ENCODE assay signal across 22 cellular contexts in the genomic region with DNA sequence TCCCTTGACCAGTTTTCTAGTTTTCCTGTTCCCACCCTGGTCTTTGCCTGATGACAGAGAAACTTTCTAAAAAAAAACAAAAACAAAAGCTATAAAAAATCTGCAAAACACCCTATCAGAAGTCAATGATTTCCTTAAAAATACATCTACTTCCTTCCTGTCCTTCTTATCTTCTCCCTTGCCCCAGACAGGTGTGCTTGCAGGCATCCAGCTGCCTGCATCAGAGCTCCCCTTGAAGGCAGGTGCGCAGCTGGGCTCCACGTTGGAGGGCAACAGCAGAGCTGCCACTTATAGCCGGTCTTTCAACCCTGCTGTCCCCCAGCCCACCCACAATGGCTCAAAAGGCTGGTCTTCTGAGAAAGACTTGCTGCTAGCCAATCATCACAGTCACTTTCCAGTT. TPM values are rescaled to one million over a fixed set of nuclear protein-coding genes. Genes with fewer than 3 reads are reported as not detected.
"Had no signal": no experiment of that assay in that cellular context is flagged by ENCODE, and none has a peak within 500 bp of the region (broad histone marks: within the 10 kb centered on the region; RNA-seq: fewer than 3 reads in every experiment).

No MANE protein-coding gene starts in this region.

- H3K4me3 ChIP-seq: breast epithelium, right lobe of liver, testis had no signal

- H2AFZ ChIP-seq: parathyroid adenoma had no signal

- H3K4me3 Mint-ChIP-seq: activated CD4-positive, alpha-beta T cell treated with anti-CD3 and anti-CD28 coated beads, Interleukin-2, amount 10 ng/mL, durations not matched to agents 24 days and 14 days; activated CD8-positive, alpha-beta T cell treated with anti-CD3 and anti-CD28 coated beads for 36 hours; activated naive CD8-positive, alpha-beta T cell treated with anti-CD3 and anti-CD28 coated beads, Interleukin-2, amount 10 ng/mL, durations not matched to agents 7 days and 5 days; activated T-cell treated with anti-CD3 and anti-CD28 coated beads, Interleukin-2, amount 50 U/mL, for 24 hours; natural killer cell treated with Interleukin-12 subunit alpha and Interleukin-12 subunit beta and Interleukin-15 and Interleukin-18, amount 100 ng/mL, for 72 hours; stimulated activated naive CD8-positive, alpha-beta T cell treated with anti-CD3 and anti-CD28 coated beads, Interleukin-15, amount 100 ng/mL, for 72 hours; type B pancreatic cell had no signal

- H3K9ac ChIP-seq: parathyroid adenoma had no signal

- H3K4me1 ChIP-seq: breast epithelium, parathyroid adenoma, right lobe of liver, testis had no signal

- H3K36me3 ChIP-seq: breast epithelium had no signal

- DNase-seq: activated CD4-positive, alpha-beta T cell treated with anti-CD3 and anti-CD28 coated beads, Interleukin-2, amount 10 ng/mL, durations not matched to agents 24 days and 14 days; activated CD8-positive, alpha-beta T cell treated with anti-CD3 and anti-CD28 coated beads for 36 hours; activated effector memory CD4-positive, alpha-beta T cell treated with Interleukin-2 at 50 U/mL for 16 hours; activated naive CD8-positive, alpha-beta T cell treated with anti-CD3 and anti-CD28 coated beads, Interleukin-2, amount 10 ng/mL, durations not matched to agents 7 days and 5 days; activated T-cell treated with anti-CD3 and anti-CD28 coated beads, Interleukin-2, amount 50 U/mL, for 24 hours; anterior cingulate cortex; cerebellar nuclear complex; cortex of kidney; mesendoderm; right lobe of liver; small intestine; stimulated activated CD4-positive, alpha-beta T cell treated with anti-CD3 and anti-CD28 coated beads, Interleukin-15, amount 100 ng/mL, for 24 hours; stimulated activated CD4-positive, alpha-beta T cell treated with anti-CD3 and anti-CD28 coated beads, Interleukin-2, amount 100 ng/mL, for 48 hours; stimulated activated naive CD8-positive, alpha-beta T cell treated with anti-CD3 and anti-CD28 coated beads, Interleukin-15, amount 100 ng/mL, for 72 hours; T-helper 1 cell; testis had no signal

- ATAC-seq: activated CD8-positive, alpha-beta T cell treated with anti-CD3 and anti-CD28 coated beads for 36 hours; natural killer cell treated with Interleukin-12 subunit alpha and Interleukin-12 subunit beta and Interleukin-15 and Interleukin-18, amount 100 ng/mL, for 72 hours; right lobe of liver; stimulated activated naive CD8-positive, alpha-beta T cell treated with anti-CD3 and anti-CD28 coated beads, Interleukin-15, amount 100 ng/mL, for 72 hours had no signal

- H3K27ac ChIP-seq: breast epithelium, neutrophil, parathyroid adenoma, right lobe of liver, testis had no signal

- H3K27ac Mint-ChIP-seq: activated CD4-positive, alpha-beta T cell treated with anti-CD3 and anti-CD28 coated beads, Interleukin-2, amount 10 ng/mL, durations not matched to agents 24 days and 14 days; activated CD8-positive, alpha-beta T cell treated with anti-CD3 and anti-CD28 coated beads for 36 hours; activated naive CD8-positive, alpha-beta T cell treated with anti-CD3 and anti-CD28 coated beads, Interleukin-2, amount 10 ng/mL, durations not matched to agents 7 days and 5 days; activated T-cell treated with anti-CD3 and anti-CD28 coated beads, Interleukin-2, amount 50 U/mL, for 24 hours; natural killer cell treated with Interleukin-12 subunit alpha and Interleukin-12 subunit beta and Interleukin-15 and Interleukin-18, amount 100 ng/mL, for 72 hours; type B pancreatic cell had no signal

- H3K9me3 ChIP-seq: breast epithelium, neutrophil, right lobe of liver, testis had no signal

- H3K36me3 Mint-ChIP-seq: natural killer cell treated with Interleukin-12 subunit alpha and Interleukin-12 subunit beta and Interleukin-15 and Interleukin-18, amount 100 ng/mL, for 72 hours had no signal

- H3K27me3 ChIP-seq: breast epithelium, neutrophil, right lobe of liver, testis had no signal

- H3K9me3 Mint-ChIP-seq: activated CD4-positive, alpha-beta T cell treated with anti-CD3 and anti-CD28 coated beads, Interleukin-2, amount 10 ng/mL, durations not matched to agents 24 days and 14 days; activated CD8-positive, alpha-beta T cell treated with anti-CD3 and anti-CD28 coated beads for 36 hours; activated naive CD8-positive, alpha-beta T cell treated with anti-CD3 and anti-CD28 coated beads, Interleukin-2, amount 10 ng/mL, durations not matched to agents 7 days and 5 days; activated T-cell treated with anti-CD3 and anti-CD28 coated beads, Interleukin-2, amount 50 U/mL, for 24 hours; natural killer cell treated with Interleukin-12 subunit alpha and Interleukin-12 subunit beta and Interleukin-15 and Interleukin-18, amount 100 ng/mL, for 72 hours; stimulated activated naive CD8-positive, alpha-beta T cell treated with anti-CD3 and anti-CD28 coated beads, Interleukin-15, amount 100 ng/mL, for 72 hours; type B pancreatic cell had no signal

- H3K79me2 ChIP-seq: parathyroid adenoma had no signal

- H3K27me3 Mint-ChIP-seq: activated CD4-positive, alpha-beta T cell treated with anti-CD3 and anti-CD28 coated beads, Interleukin-2, amount 10 ng/mL, durations not matched to agents 24 days and 14 days; activated CD8-positive, alpha-beta T cell treated with anti-CD3 and anti-CD28 coated beads for 36 hours; activated naive CD8-positive, alpha-beta T cell treated with anti-CD3 and anti-CD28 coated beads, Interleukin-2, amount 10 ng/mL, durations not matched to agents 7 days and 5 days; activated T-cell treated with anti-CD3 and anti-CD28 coated beads, Interleukin-2, amount 50 U/mL, for 24 hours; natural killer cell treated with Interleukin-12 subunit alpha and Interleukin-12 subunit beta and Interleukin-15 and Interleukin-18, amount 100 ng/mL, for 72 hours; stimulated activated naive CD8-positive, alpha-beta T cell treated with anti-CD3 and anti-CD28 coated beads, Interleukin-15, amount 100 ng/mL, for 72 hours; type B pancreatic cell had no signal

RNA-seq across cellular contexts. Expression of a gene that starts 41.7 kb away (rescaled TPM):
- total RNA-seq: activated CD4-positive, alpha-beta T cell treated with anti-CD3 and anti-CD28 coated beads, Interleukin-2, amount 10 ng/mL, durations not matched to agents 24 days and 14 days; activated CD8-positive, alpha-beta T cell treated with anti-CD3 and anti-CD28 coated beads for 36 hours; breast epithelium; mucosa of gallbladder; natural killer cell treated with Interleukin-12 subunit alpha and Interleukin-12 subunit beta and Interleukin-15 and Interleukin-18, amount 100 ng/mL, for 72 hours; right lobe of liver had no signal
